In the genomic region with DNA sequence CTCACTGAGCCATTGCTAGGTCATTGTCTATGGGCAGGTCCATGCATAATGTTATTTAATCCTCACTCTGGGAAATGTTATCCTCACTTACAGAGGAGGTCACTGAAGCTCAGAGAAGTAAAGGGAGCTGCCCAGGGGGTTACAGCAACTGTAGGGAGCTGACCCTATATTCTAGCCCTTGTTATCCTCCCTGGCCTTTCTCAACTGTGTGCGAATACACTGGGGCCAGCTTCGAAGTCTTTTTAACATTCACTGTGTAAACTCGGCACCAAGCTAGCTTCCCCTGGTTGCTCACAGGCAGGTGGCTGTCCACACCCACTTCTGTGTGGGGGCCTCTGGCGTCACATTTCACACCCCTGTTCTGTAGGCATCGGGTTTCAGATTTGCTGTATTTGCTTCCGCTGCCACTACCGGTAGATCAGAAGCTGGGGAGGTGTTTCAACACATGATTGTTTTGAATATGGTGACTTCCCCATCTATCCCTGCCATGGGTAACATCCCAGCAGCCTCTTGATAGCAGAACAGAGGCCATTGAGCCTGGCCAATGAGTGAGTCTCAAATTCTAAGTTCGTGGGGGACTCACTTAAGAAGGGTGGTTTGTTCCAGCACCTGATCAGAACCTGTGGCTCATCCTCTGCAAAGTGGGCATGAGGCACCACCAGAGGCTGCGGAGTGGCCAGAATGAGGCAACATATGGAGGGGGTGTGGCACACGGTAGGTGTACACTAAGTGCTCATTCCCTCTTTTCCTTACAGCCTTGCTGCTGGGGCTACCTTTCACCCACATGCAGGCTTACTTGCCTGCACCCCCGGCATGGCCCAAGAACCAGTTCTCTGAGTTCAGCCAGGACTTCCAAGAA, we compare ENCODE assay signal across 8 cellular contexts.
DNase-seq lines count a peak whose midpoint lies in the region; ATAC-seq and TF ChIP-seq lines count a peak whose summit lies in the region.

No MANE protein-coding gene starts in this region.

- no peak for TF ChIP-seq CTCF in transverse colon (IDR thresholded peaks at IDR 0.05)

- H3K27me3 ChIP-seq in transverse colon: no peaks in the 10 kb centered on the region

- H3K27ac ChIP-seq in transverse colon: peak overlapping the region; percentile 66 to 87 (median 82)

- H3K27me3 Mint-ChIP-seq in activated naive CD4-positive, alpha-beta T cell treated with anti-CD3 and anti-CD28 coated beads for 36 hours (ENCODE audit: low read depth): no peaks in the 10 kb centered on the region
- H3K27me3 Mint-ChIP-seq in naive B cell: no peaks in the 10 kb centered on the region

- ATAC-seq in HG03108 (IDR thresholded peaks at IDR 0.05; ENCODE audit: unreplicated experiment) (peak; percentile 40), naive B cell (ENCODE audit: low read depth in 2 of 2) (peak; percentile 58 to 60)

- H3K36me3 Mint-ChIP-seq in activated naive CD4-positive, alpha-beta T cell treated with anti-CD3 and anti-CD28 coated beads for 36 hours (ENCODE audit: low read depth): peaks cover 9% of the 10 kb centered on the region
- H3K36me3 Mint-ChIP-seq in naive B cell: peaks cover 4 to 16% of the 10 kb centered on the region in 2 donors

- in situ Hi-C loops in transverse colon (cut with MboI; ENCODE audit: low pct_ligation_motif_present in 1 of 4, low pct_unique_long_range_greater_than_20kb in 1 of 4, low sequenced_read_pairs in 3 of 4): no loop called here

- no peaks in the 10 kb centered on the region for H3K36me3 ChIP-seq in transverse colon

- CTCF ChIA-PET in activated naive CD4-positive, alpha-beta T cell treated with anti-CD3 and anti-CD28 coated beads for 36 hours (lab: Charles Lee): interaction anchor here (0.5 to 3.2 kb wide), 4 partner anchors 17 to 80 kb away, joined by 3 to 34 read pairs (median 5); no protein-coding TSS in a partner anchor

- DNase-seq in NCI-H2081 (lab: John Stamatoyannopoulos, UW) (peak; percentile 5 to 49), NCI-H2081 treated with DMSO at 0.1 percent for 48 hours (lab: John Stamatoyannopoulos, UW) (no peak), RKO (ENCODE audit: low spot score) (peak; percentile 12), naive B cell (peak; percentile 93), transverse colon (peak; percentile 82), hepatic stellate cell (ENCODE audit: low spot score) (no peak)
- DNase-seq in activated naive CD4-positive, alpha-beta T cell treated with anti-CD3 and anti-CD28 coated beads for 36 hours: peak; percentile 97

- peaks cover 80% of the 10 kb centered on the region for H3K4me1 Mint-ChIP-seq in activated naive CD4-positive, alpha-beta T cell treated with anti-CD3 and anti-CD28 coated beads for 36 hours (ENCODE audit: low read depth)
- peaks cover 71 to 97% (median 96%) of the 10 kb centered on the region in 3 donors for H3K4me1 Mint-ChIP-seq in naive B cell

- intact Hi-C loops in activated naive CD4-positive, alpha-beta T cell treated with anti-CD3 and anti-CD28 coated beads for 36 hours (cut with micrococcal nuclease): loop anchor here (1.0 to 10.0 kb wide), 8 partner anchors 9 to 1641 kb away; a partner anchor contains a TSS
- intact Hi-C loops in transverse colon (cut with DNase I; ENCODE audit: low total_unique reads): no loop called here

- peak overlapping the region; percentile 97 for H3K27ac Mint-ChIP-seq in activated naive CD4-positive, alpha-beta T cell treated with anti-CD3 and anti-CD28 coated beads for 36 hours
- peak overlapping the region; percentile 97 to 100 (median 100) for H3K27ac Mint-ChIP-seq in naive B cell

- no peak for TF ChIP-seq POLR2A in transverse colon (IDR thresholded peaks at IDR 0.05)

- 55 to 67% methylated on average over 3 to 11 of the region's 11 CpGs for WGBS in transverse colon (ENCODE audit: low coverage in 1 of 2), 2 donors

- no peaks in the 10 kb centered on the region for H3K9me3 Mint-ChIP-seq in activated naive CD4-positive, alpha-beta T cell treated with anti-CD3 and anti-CD28 coated beads for 36 hours
- H3K9me3 Mint-ChIP-seq in naive B cell: no peaks in the 10 kb centered on the region

- H3K9me3 ChIP-seq in transverse colon: no peaks in the 10 kb centered on the region

- H3K4me1 ChIP-seq in transverse colon: peaks cover 11 to 39% (median 15%) of the 10 kb centered on the region in 4 donors

- H3K4me3 ChIP-seq in transverse colon: no peak overlapping the region

- TF ChIP-seq EP300 in transverse colon (IDR thresholded peaks at IDR 0.05; ENCODE audit: low read depth): no peak

- peak overlapping the region; percentile 65 for H3K4me3 Mint-ChIP-seq in activated naive CD4-positive, alpha-beta T cell treated with anti-CD3 and anti-CD28 coated beads for 36 hours
- peak overlapping the region; percentile 75 to 95 (median 88) for H3K4me3 Mint-ChIP-seq in naive B cell

Comparison
In these comparisons a context has a peak if more than half of its experiments do, and no peak if none do; other contexts are left out.
1. DNase-seq: peak in NCI-H2081 (2 of 2), RKO (single experiment), activated naive CD4-positive, alpha-beta T cell treated with anti-CD3 and anti-CD28 coated beads for 36 hours (single experiment), naive B cell (single experiment) and transverse colon (single experiment); none in NCI-H2081 treated with DMSO at 0.1 percent for 48 hours (single experiment) and hepatic stellate cell (single experiment).